ENCODE assay signal across 15 cellular contexts in genomic region chr21:46538851-46539666, GRCh38.
DNase-seq lines count a peak whose midpoint lies in the region; ATAC-seq and TF ChIP-seq lines count a peak whose summit lies in the region.
"Had no signal": no experiment of that assay in that cellular context is flagged by ENCODE, and none has a peak within 500 bp of the region (broad histone marks: within the 10 kb centered on the region; RNA-seq: fewer than 3 reads in every experiment).

No MANE protein-coding gene starts in this region.

- peaks cover 62% of the 10 kb centered on the region for H3K36me3 Mint-ChIP-seq in activated naive CD4-positive, alpha-beta T cell treated with anti-CD3 and anti-CD28 coated beads, Interleukin-2, amount 10 ng/mL, durations not matched to agents 7 days and 5 days
- H3K36me3 Mint-ChIP-seq in progenitor cell of endocrine pancreas (ENCODE audit: insufficient read depth), result peaks cover 12% of the 10 kb centered on the region

- no peaks in the 10 kb centered on the region for H3K27me3 Mint-ChIP-seq in activated naive CD4-positive, alpha-beta T cell treated with anti-CD3 and anti-CD28 coated beads, Interleukin-2, amount 10 ng/mL, durations not matched to agents 7 days and 5 days
- H3K27me3 Mint-ChIP-seq in progenitor cell of endocrine pancreas, result no peaks in the 10 kb centered on the region

- H3K9me3 Mint-ChIP-seq in activated naive CD4-positive, alpha-beta T cell treated with anti-CD3 and anti-CD28 coated beads, Interleukin-2, amount 10 ng/mL, durations not matched to agents 7 days and 5 days, result no peaks in the 10 kb centered on the region
- no peaks in the 10 kb centered on the region for H3K9me3 Mint-ChIP-seq in progenitor cell of endocrine pancreas (ENCODE audit: low read depth)

- H3K4me1 Mint-ChIP-seq in activated naive CD4-positive, alpha-beta T cell treated with anti-CD3 and anti-CD28 coated beads, Interleukin-2, amount 10 ng/mL, durations not matched to agents 7 days and 5 days, result peaks cover 8% of the 10 kb centered on the region
- H3K4me1 Mint-ChIP-seq in progenitor cell of endocrine pancreas (ENCODE audit: low read depth), result no peaks in the 10 kb centered on the region

- CTCF ChIA-PET in activated naive CD4-positive, alpha-beta T cell treated with anti-CD3 and anti-CD28 coated beads, Interleukin-2, amount 10 ng/mL, durations not matched to agents 7 days and 5 days (lab: Charles Lee), result interaction anchor here (1.5 kb wide), 1 partner anchor 9 kb away, joined by 3 read pairs; no protein-coding TSS in a partner anchor

- ATAC-seq in esophagus mucosa, result peak; percentile 13
- no peak for ATAC-seq in left lobe of liver
- ATAC-seq: PC-3 had no signal

- DNase-seq in activated naive CD4-positive, alpha-beta T cell treated with anti-CD3 and anti-CD28 coated beads, Interleukin-2, amount 10 ng/mL, durations not matched to agents 7 days and 5 days, result no peak
- no peak for DNase-seq in activated naive CD4-positive, alpha-beta T cell (lab: John Stamatoyannopoulos, UW)
- DNase-seq in D341Med (ENCODE audit: low spot score) (peak; percentile 20), progenitor cell of endocrine pancreas (ENCODE audit: low spot score, unreplicated experiment) (no peak), activated gamma-delta T cell treated with Interleukin-2 at 50 U/mL for 16 hours (no peak), NCI-H2081 treated with DMSO at 0.1 percent for 48 hours (lab: John Stamatoyannopoulos, UW) (no peak), left lobe of liver (ENCODE audit: low spot score) (no peak)
- DNase-seq: AML-193, DMS 273 treated with DMSO at 0.1 percent for 48 hours, GOT3, NCI-H1092, NCI-H1694 treated with DMSO at 0.1 percent for 48 hours, NCI-H69, PC-3 had no signal

- TF ChIP-seq CTCF in progenitor cell of endocrine pancreas (IDR thresholded peaks at IDR 0.05; ENCODE audit: unreplicated experiment), result no peak

- H3K4me3 Mint-ChIP-seq in activated naive CD4-positive, alpha-beta T cell treated with anti-CD3 and anti-CD28 coated beads, Interleukin-2, amount 10 ng/mL, durations not matched to agents 7 days and 5 days, result no peak overlapping the region
- H3K4me3 Mint-ChIP-seq in progenitor cell of endocrine pancreas (ENCODE audit: low read depth), result no peak overlapping the region

- peak overlapping the region; percentile 19 for H3K27ac Mint-ChIP-seq in activated naive CD4-positive, alpha-beta T cell treated with anti-CD3 and anti-CD28 coated beads, Interleukin-2, amount 10 ng/mL, durations not matched to agents 7 days and 5 days
- peak overlapping the region; percentile 21 for H3K27ac Mint-ChIP-seq in progenitor cell of endocrine pancreas
